Comparison of ENCODE assay signal across 8 cellular contexts in the genomic region with DNA sequence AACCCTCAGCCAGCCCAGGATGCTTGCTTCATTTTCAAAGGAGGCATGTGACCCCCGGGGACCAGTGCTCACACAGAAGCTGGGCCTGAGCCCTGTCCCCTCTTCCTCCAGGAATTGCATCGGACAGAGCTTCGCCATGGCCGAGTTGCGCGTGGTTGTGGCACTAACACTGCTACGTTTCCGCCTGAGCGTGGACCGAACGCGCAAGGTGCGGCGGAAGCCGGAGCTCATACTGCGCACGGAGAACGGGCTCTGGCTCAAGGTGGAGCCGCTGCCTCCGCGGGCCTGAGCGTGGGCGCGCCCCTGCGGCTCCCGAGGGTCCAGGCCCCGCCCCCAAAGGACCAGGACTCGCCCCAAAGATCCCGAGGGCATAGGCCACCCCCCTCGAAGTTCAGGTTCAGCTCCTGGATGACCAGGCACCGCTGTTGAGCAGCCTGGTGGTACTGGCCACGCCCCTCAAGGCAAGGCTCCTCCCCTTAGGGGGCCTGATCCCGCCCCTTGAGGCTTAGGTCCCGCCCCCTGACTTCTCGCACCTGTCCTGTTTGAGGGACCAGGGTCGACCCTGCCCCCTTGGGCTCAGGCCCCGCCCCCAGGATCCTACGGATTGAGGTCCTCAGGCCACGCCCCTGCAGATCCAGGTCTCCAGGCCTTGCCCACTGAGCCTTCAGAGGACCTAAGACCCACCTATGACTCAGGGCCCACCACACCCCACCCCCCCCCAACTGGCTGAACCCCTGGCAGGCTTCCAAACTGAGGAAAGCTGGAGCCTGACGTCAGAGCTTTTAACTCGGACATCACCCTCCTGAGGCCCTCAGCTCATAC. TPM values are rescaled to one million over a fixed set of nuclear protein-coding genes. Genes with fewer than 3 reads are reported as not detected.
DNase-seq lines count a peak whose midpoint lies in the region; ATAC-seq and TF ChIP-seq lines count a peak whose summit lies in the region.

No MANE protein-coding gene starts in this region.

- H3K4me1 ChIP-seq in adipocyte (ENCODE audit: control insufficient read depth, insufficient read depth, low read length) (peaks cover 5% of the 10 kb centered on the region), mononuclear cell (ENCODE audit: insufficient read depth, low read length) (peaks cover 21% of the 10 kb centered on the region)

- no peaks in the 10 kb centered on the region for H3K36me3 Mint-ChIP-seq in T-cell
- no peaks in the 10 kb centered on the region for H3K36me3 Mint-ChIP-seq in stimulated activated naive B cell treated with anti-CD40 and anti-IgM and Interleukin-4, amounts not matched to agents 10 μg/mL and 1 μg/mL and 100 μg/mL, for 72 hours

- CTCF ChIA-PET in T-cell (lab: Charles Lee): interaction anchor here (0.6 to 1.6 kb wide), 6 partner anchors 130 to 459 kb away, joined by 3 to 19 read pairs (median 4); partner anchors contain the start of gene AKAP8L (in 1 of the 2)

- in situ Hi-C loops in GM13976 (cut with MboI; ENCODE audit: low sequenced_read_pairs, unreplicated experiment): loop anchor here (10.0 kb wide), 1 partner anchor 387 kb away; no protein-coding TSS in a partner anchor

- H3K36me3 ChIP-seq in adipocyte (ENCODE audit: control insufficient read depth, insufficient read depth, low read length, severe bottlenecking): no peaks in the 10 kb centered on the region

- peak; percentile 77 for DNase-seq in GM13976 (ENCODE audit: low spot score)
- DNase-seq in T-cell: peak; percentile 31 to 82 (median 62)
- DNase-seq in adipocyte (ENCODE audit: low read depth): no peak
- DNase-seq in stimulated activated naive B cell treated with anti-CD40 and anti-IgM and Interleukin-4, amounts not matched to agents 10 μg/mL and 1 μg/mL and 100 μg/mL, for 72 hours: peak; percentile 43
- DNase-seq in OCI-M1 (lab: John Stamatoyannopoulos, UW): no peak
- no peak for DNase-seq in HCEC 1CT

- H3K27me3 ChIP-seq in adipocyte (replicated peaks; ENCODE audit: control insufficient read depth, insufficient read depth, low read length): peaks cover 24% of the 10 kb centered on the region
- no peaks in the 10 kb centered on the region for H3K27me3 ChIP-seq in mononuclear cell (ENCODE audit: insufficient read depth, low read length)

- peak overlapping the region; percentile 91 to 92 for H3K27ac Mint-ChIP-seq in T-cell
- no peak overlapping the region for H3K27ac Mint-ChIP-seq in stimulated activated naive B cell treated with anti-CD40 and anti-IgM and Interleukin-4, amounts not matched to agents 10 μg/mL and 1 μg/mL and 100 μg/mL, for 72 hours

- H3K27me3 Mint-ChIP-seq in T-cell: no peaks in the 10 kb centered on the region
- peaks cover 41 to 46% of the 10 kb centered on the region in 2 donors for H3K27me3 Mint-ChIP-seq in stimulated activated naive B cell treated with anti-CD40 and anti-IgM and Interleukin-4, amounts not matched to agents 10 μg/mL and 1 μg/mL and 100 μg/mL, for 72 hours

- peak; percentile 52 to 69 (median 60) for ATAC-seq in T-cell (replicated peaks in 1 of 4)
- ATAC-seq in stimulated activated naive B cell treated with anti-CD40 and anti-IgM and Interleukin-4, amounts not matched to agents 10 μg/mL and 1 μg/mL and 100 μg/mL, for 72 hours (replicated peaks): peak; percentile 41 to 46
- no peak for ATAC-seq in HG03025 (IDR thresholded peaks at IDR 0.05; ENCODE audit: low FRiP score, unreplicated experiment)

- no peaks in the 10 kb centered on the region for H3K9me3 ChIP-seq in adipocyte (ENCODE audit: control insufficient read depth, low read length)
- no peaks in the 10 kb centered on the region for H3K9me3 ChIP-seq in mononuclear cell (ENCODE audit: low read depth, low read length)

- TF ChIP-seq CTCF in GM13976 (IDR thresholded peaks at IDR 0.05; ENCODE audit: borderline replicate concordance, control extremely low read depth, extremely low read depth, insufficient read depth, missing control alignments): no peak

- H3K9me3 Mint-ChIP-seq in T-cell: no peaks in the 10 kb centered on the region
- H3K9me3 Mint-ChIP-seq in stimulated activated naive B cell treated with anti-CD40 and anti-IgM and Interleukin-4, amounts not matched to agents 10 μg/mL and 1 μg/mL and 100 μg/mL, for 72 hours: no peaks in the 10 kb centered on the region

- H3K4me1 Mint-ChIP-seq in T-cell: peaks cover 26 to 38% (median 32%) of the 10 kb centered on the region in 3 donors
- peaks cover 15 to 27% of the 10 kb centered on the region in 2 donors for H3K4me1 Mint-ChIP-seq in stimulated activated naive B cell treated with anti-CD40 and anti-IgM and Interleukin-4, amounts not matched to agents 10 μg/mL and 1 μg/mL and 100 μg/mL, for 72 hours

- no peak overlapping the region for H3K9ac ChIP-seq in adipocyte (ENCODE audit: low read length)

- peak overlapping the region; percentile 80 to 85 (median 83) for H3K4me3 Mint-ChIP-seq in T-cell
- H3K4me3 Mint-ChIP-seq in stimulated activated naive B cell treated with anti-CD40 and anti-IgM and Interleukin-4, amounts not matched to agents 10 μg/mL and 1 μg/mL and 100 μg/mL, for 72 hours: peak overlapping the region; percentile 81 to 82

- H3K4me3 ChIP-seq in adipocyte (ENCODE audit: low read length) (peak overlapping the region; percentile 36), mononuclear cell (ENCODE audit: low read length) (peak overlapping the region; percentile 33)

- POLR2A ChIA-PET in T-cell (lab: Charles Lee): interaction anchor here (0.5 to 1.8 kb wide), 4 partner anchors 83 to 459 kb away, joined by 4 to 9 read pairs (median 6); partner anchors contain the start of gene AKAP8L (in 1 of the 2)

RNA-seq across cellular contexts. Expression of gene CYP4F22, which starts 43.1 kb away (rescaled TPM):
- 1 to 10 TPM in 3 of 5 donors, under 1 TPM in 2; 0.73 to 1.6 (median 1.3) TPM for total RNA-seq in T-cell
- 0.21 TPM for total RNA-seq in mononuclear cell

Comparison
In these comparisons a context has a peak if more than half of its experiments do, and no peak if none do; other contexts are left out.
1. DNase-seq: peak in GM13976 (single experiment), T-cell (34 of 34) and stimulated activated naive B cell treated with anti-CD40 and anti-IgM and Interleukin-4, amounts not matched to agents 10 μg/mL and 1 μg/mL and 100 μg/mL, for 72 hours (single experiment); none in adipocyte (single experiment), OCI-M1 (single experiment) and HCEC 1CT (single experiment).